Comparison of ENCODE assay signal across 21 cellular contexts in the genomic region with DNA sequence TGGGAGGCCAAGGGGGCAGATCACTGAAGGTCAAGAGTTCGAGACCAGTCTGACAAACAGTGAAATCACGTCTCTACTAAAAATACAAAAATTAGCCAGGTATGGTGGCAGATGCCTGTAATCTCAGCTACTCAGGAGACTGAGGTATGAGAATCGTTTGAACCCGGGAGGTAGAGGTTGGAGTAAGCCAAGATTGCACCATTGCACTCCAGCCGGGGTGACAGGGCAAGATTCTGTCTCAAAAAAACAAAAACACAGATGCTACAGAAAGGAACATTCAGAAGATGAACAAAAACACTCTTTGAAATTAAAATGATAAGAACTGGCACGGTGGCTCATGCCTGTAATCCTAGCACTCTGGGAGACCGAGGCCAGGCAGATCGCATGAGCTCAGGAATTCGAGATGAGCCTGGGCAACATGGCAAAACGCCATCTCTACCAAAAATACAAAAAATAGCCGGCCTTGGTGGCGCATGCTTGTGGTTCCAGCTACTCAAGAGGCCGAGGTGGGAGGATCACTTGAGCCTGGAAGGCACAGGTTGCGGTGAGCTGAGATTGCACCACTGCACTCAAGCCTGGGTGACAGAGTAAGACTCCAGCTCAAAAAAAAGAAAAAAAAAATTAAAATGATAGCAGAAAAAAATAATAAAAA. TPM values are rescaled to one million over a fixed set of nuclear protein-coding genes. Genes with fewer than 3 reads are reported as not detected.
DNase-seq lines count a peak whose midpoint lies in the region; ATAC-seq, FAIRE-seq and TF ChIP-seq lines count a peak whose summit lies in the region.
"Had no signal": no experiment of that assay in that cellular context is flagged by ENCODE, and none has a peak within 500 bp of the region (broad histone marks: within the 10 kb centered on the region; RNA-seq: fewer than 3 reads in every experiment).

No MANE protein-coding gene starts in this region.

- DNase-seq in DMS79 (lab: John Stamatoyannopoulos, UW) (peak; percentile 25), RWPE1 (ENCODE audit: low spot score) (no peak), endodermal cell (no peak), trophoblast cell (peak; percentile 85 to 88), RKO (ENCODE audit: low spot score) (no peak), RCC 7860 (ENCODE audit: low spot score) (no peak)
- DNase-seq in activated naive CD4-positive, alpha-beta T cell (lab: John Stamatoyannopoulos, UW) = no peak
- DNase-seq: activated CD4-positive, alpha-beta T cell treated with anti-CD3 and anti-CD28 coated beads, Interleukin-2, amount 50 U/mL, for 48 hours; cortex of kidney; DMS153; erythroblast; HFFc6; NCI-H2081; NCI-H526 treated with DMSO at 0.1 percent for 48 hours; SK-N-SH; stimulated activated CD4-positive, alpha-beta T cell treated with anti-CD3 and anti-CD28 coated beads, Interleukin-2, amount 100 ng/mL, for 24 hours had no signal

- no peak overlapping the region for H2BK12ac ChIP-seq in trophoblast cell (ENCODE audit: low read length)

- peak overlapping the region; percentile 39 for H3K27ac Mint-ChIP-seq in endodermal cell
- H3K27ac Mint-ChIP-seq: HFFc6, IgD-negative memory B cell had no signal

- H3K27me3 ChIP-seq in endodermal cell (ENCODE audit: control insufficient read depth, insufficient read depth, low read length, poor library complexity, severe bottlenecking) = no peaks in the 10 kb centered on the region
- no peaks in the 10 kb centered on the region for H3K27me3 ChIP-seq in trophoblast cell (ENCODE audit: insufficient read depth, low read length)
- H3K27me3 ChIP-seq: tibial artery had no signal

- H3K4me2 ChIP-seq in trophoblast cell (ENCODE audit: low read length) = no peak overlapping the region
- H3K4me2 ChIP-seq: SK-N-SH had no signal

- H4K91ac ChIP-seq in trophoblast cell (ENCODE audit: low read depth, low read length) = no peak overlapping the region

- H3K27me3 Mint-ChIP-seq in endodermal cell (ENCODE audit: insufficient read depth) = no peaks in the 10 kb centered on the region
- H3K27me3 Mint-ChIP-seq: IgD-negative memory B cell had no signal

- H3K79me2 ChIP-seq in trophoblast cell (ENCODE audit: control insufficient read depth, insufficient read depth, low read length, poor library complexity) = peaks cover 24% of the 10 kb centered on the region

- H3K27ac ChIP-seq in RWPE1 (0 out of 2 replicates have a peak overlapping the region, but pooled peaks have one; percentile 6), endodermal cell (ENCODE audit: low read depth, low read length) (no peak overlapping the region), trophoblast cell (ENCODE audit: low read depth, low read length) (peak overlapping the region; percentile 18)
- H3K27ac ChIP-seq: tibial artery had no signal

- H3K4me1 Mint-ChIP-seq in endodermal cell = no peaks in the 10 kb centered on the region

- ATAC-seq in esophagus mucosa = no peak

- no peaks in the 10 kb centered on the region for H3K4me1 ChIP-seq in endodermal cell (ENCODE audit: control insufficient read depth, insufficient read depth, low read length)
- peaks cover 5 to 12% of the 10 kb centered on the region in 2 experiments for H3K4me1 ChIP-seq in trophoblast cell (ENCODE audit: control insufficient read depth in 1 of 2, insufficient read depth in 2 of 2, low read length in 2 of 2)

- peak overlapping the region; percentile 9 for H3K18ac ChIP-seq in trophoblast cell (ENCODE audit: low read length)

- CTCF ChIA-PET in RWPE1 (lab: Yijun Ruan, JAX) = interaction anchor here (0.8 kb wide), 1 partner anchor 180 kb away, joined by 3 read pairs; no protein-coding TSS in a partner anchor

- no peak overlapping the region for H2BK5ac ChIP-seq in trophoblast cell (ENCODE audit: low read depth, low read length, poor library complexity)

- H3K4ac ChIP-seq in trophoblast cell (ENCODE audit: low read depth, low read length) = peak overlapping the region; percentile 57

- no peak overlapping the region for H2AK5ac ChIP-seq in trophoblast cell (ENCODE audit: low read length)

- H4K12ac ChIP-seq in trophoblast cell (ENCODE audit: low read depth, low read length) = no peak overlapping the region

- H4K8ac ChIP-seq in trophoblast cell (ENCODE audit: low read depth, low read length) = peak overlapping the region; percentile 6

- H3K9me3 ChIP-seq in endodermal cell (ENCODE audit: control insufficient read depth, low read length) (no peaks in the 10 kb centered on the region), trophoblast cell (ENCODE audit: insufficient read depth, low read depth, low read length) (no peaks in the 10 kb centered on the region)
- H3K9me3 ChIP-seq: SK-N-SH, tibial artery had no signal

- FAIRE-seq in RCC 7860 (lab: Jason Lieb, UNC) = no peak
- FAIRE-seq: TTC549 had no signal

- peaks cover 17% of the 10 kb centered on the region for H3K36me3 Mint-ChIP-seq in endodermal cell (ENCODE audit: low read depth)
- H3K36me3 Mint-ChIP-seq: IgD-negative memory B cell had no signal

- H3K36me3 ChIP-seq in endodermal cell (ENCODE audit: control insufficient read depth, insufficient read depth, low read length) = peaks cover 10% of the 10 kb centered on the region
- H3K36me3 ChIP-seq in trophoblast cell (ENCODE audit: control insufficient read depth in 1 of 2, insufficient read depth in 2 of 2, low read length in 2 of 2) = peaks cover 0 to 6% of the 10 kb centered on the region in 2 experiments
- H3K36me3 ChIP-seq: tibial artery had no signal

- H3K4me3 Mint-ChIP-seq in endodermal cell = no peak overlapping the region
- H3K4me3 Mint-ChIP-seq: activated T-helper 1 cell treated with anti-CD3 and anti-CD28 coated beads, Interleukin-12 subunit alpha, Interleukin-12 subunit beta, Interleukin-2, Interleukin-4 antibody, amounts not matched to agents 30 ng/mL and 10 ng/mL and 1 ng/mL, durations not matched to agents 14 hours and 24 hours and 36 hours; HFFc6; IgD-negative memory B cell had no signal

- no peak overlapping the region for H2BK120ac ChIP-seq in trophoblast cell (ENCODE audit: insufficient read depth, low read length, poor library complexity)

- no peak overlapping the region for H3K23ac ChIP-seq in trophoblast cell (ENCODE audit: low read length)

- no peak overlapping the region for H2AFZ ChIP-seq in trophoblast cell (ENCODE audit: insufficient read depth, low read length, poor library complexity)

- WGBS in endodermal cell (ENCODE audit: insufficient coverage in 1 of 2, insufficient read length in 1 of 2), 2 experiments = 94 to 95% methylated on average over 6 to 14 of the region's 14 CpGs
- WGBS in trophoblast cell (ENCODE audit: extremely low coverage, insufficient coverage, insufficient read length) = no CpG with 5 or more reads among the region's 14 CpGs

- no peak overlapping the region for H3K4me3 ChIP-seq in endodermal cell (ENCODE audit: low read length)
- no peak overlapping the region for H3K4me3 ChIP-seq in trophoblast cell (ENCODE audit: low read depth, low read length)
- H3K4me3 ChIP-seq: tibial artery had no signal

- no peaks in the 10 kb centered on the region for H3K9me3 Mint-ChIP-seq in endodermal cell
- H3K9me3 Mint-ChIP-seq: activated T-helper 1 cell treated with anti-CD3 and anti-CD28 coated beads, Interleukin-12 subunit alpha, Interleukin-12 subunit beta, Interleukin-2, Interleukin-4 antibody, amounts not matched to agents 30 ng/mL and 10 ng/mL and 1 ng/mL, durations not matched to agents 14 hours and 24 hours and 36 hours; HFFc6; IgD-negative memory B cell had no signal

- no peak for TF ChIP-seq CTCF in RWPE1 (conservative IDR thresholded peaks at IDR 0.05; ENCODE audit: low read depth)
- no peak for TF ChIP-seq CTCF in endodermal cell (conservative IDR thresholded peaks at IDR 0.05)

- POLR2A ChIA-PET in RWPE1 (lab: Yijun Ruan, JAX; ENCODE audit: low non-redundant PET) = interaction anchor here (0.6 kb wide), 1 partner anchor 8 kb away, joined by 3 read pairs; the partner anchor contains the start of gene RAB6A

- peaks cover 2% of the 10 kb centered on the region for H3K79me1 ChIP-seq in trophoblast cell (ENCODE audit: low read length)

- H3K9ac ChIP-seq in endodermal cell (ENCODE audit: extremely low read depth, low read length, poor library complexity, severe bottlenecking) (no peak overlapping the region), trophoblast cell (ENCODE audit: low read length) (no peak overlapping the region)
- H3K9ac ChIP-seq: SK-N-SH had no signal

- no peak overlapping the region for H3K14ac ChIP-seq in trophoblast cell (ENCODE audit: low read length)

RNA-seq across cellular contexts. Expression of gene RAB6A, which starts 8.5 kb away (rescaled TPM):
- total RNA-seq in endodermal cell (10 to 100 TPM; 77.9 to 79.5 TPM), esophagus mucosa (137 TPM)
- 82.2 TPM for polyA plus RNA-seq in endodermal cell (2013, experiment 1 of 2)
- 83.5 TPM for polyA plus RNA-seq in endodermal cell (2013, experiment 2 of 2)
- 147 and 155 TPM in 2 replicates for polyA plus RNA-seq in trophoblast cell (2013)

RNA-seq across cellular contexts. Expression of gene MRPL48, which starts 35.3 kb away (rescaled TPM):
- total RNA-seq in endodermal cell (10 to 100 TPM; 36.4 to 55.3 TPM), esophagus mucosa (25.8 TPM)
- polyA plus RNA-seq in endodermal cell (2013, experiment 1 of 2) = 51.1 TPM
- 50.3 TPM for polyA plus RNA-seq in endodermal cell (2013, experiment 2 of 2)
- 55.2 and 56.9 TPM in 2 replicates for polyA plus RNA-seq in trophoblast cell (2013)

Comparison
In these comparisons a context has a peak if more than half of its experiments do, and no peak if none do; other contexts are left out.
1. DNase-seq: peak in DMS79 (single experiment) and trophoblast cell (2 of 2); none in RWPE1 (single experiment), endodermal cell (single experiment), RKO (single experiment), activated naive CD4-positive, alpha-beta T cell (0 of 4) and RCC 7860 (single experiment).